In genomic region chr3:62197613-62198012, GRCh38 we compare ENCODE assay signal across 23 cellular contexts.
DNase-seq lines count a peak whose midpoint lies in the region; ATAC-seq, FAIRE-seq and TF ChIP-seq lines count a peak whose summit lies in the region.
"Had no signal": no experiment of that assay in that cellular context is flagged by ENCODE, and none has a peak within 500 bp of the region (broad histone marks: within the 10 kb centered on the region; RNA-seq: fewer than 3 reads in every experiment).

No MANE protein-coding gene starts in this region.

- no peaks in the 10 kb centered on the region for H3K9me2 ChIP-seq in GM23338 (ENCODE audit: insufficient read depth)

- in situ Hi-C loops in K562 (cut with MboI), result no loop called here

- no peaks in the 10 kb centered on the region for H3F3A ChIP-seq in GM23338 (replicated peaks; ENCODE audit: low read depth)

- POLR2A ChIA-PET in A549 (lab: Yijun Ruan, JAX), result no interaction called here
- POLR2A ChIA-PET in K562 (lab: Yijun Ruan, JAX), result interaction anchor here (0.5 kb wide), 1 partner anchor 1108 kb away, joined by 3 read pairs; no protein-coding TSS in a partner anchor

- intact Hi-C loops in K562 (cut with micrococcal nuclease), result no loop called here

- DNase-seq in A549 (ENCODE audit: low read depth in 1 of 2, low spot score in 1 of 2), result no peak
- no peak for DNase-seq in GM23338 (ENCODE audit: low spot score)
- DNase-seq in K562 (ENCODE audit: extremely low read depth in 1 of 4, low spot score in 3 of 4), result no peak
- no peak for DNase-seq in Ammon's horn (ENCODE audit: low spot score)
- DNase-seq in NCI-H1436 treated with DMSO at 0.1 percent for 48 hours (lab: John Stamatoyannopoulos, UW), result no peak
- DNase-seq in DMS114 treated with DMSO at 0.1 percent for 48 hours (lab: John Stamatoyannopoulos, UW; ENCODE audit: unreplicated experiment), result no peak
- DNase-seq: 8988T; AML-193; BE2C; C1 segment of cervical spinal cord; CD4-positive, alpha-beta memory T cell; CD4-positive, CD25-positive, alpha-beta regulatory T cell; CD8-positive, alpha-beta memory T cell; COR-L47; DMS 273 treated with DMSO at 0.1 percent for 48 hours; DMS79 treated with DMSO at 0.1 percent for 48 hours; GF-D8 had no signal

- H3K36me3 Mint-ChIP-seq in GM23338 (ENCODE audit: low read depth), result peaks cover 39% of the 10 kb centered on the region; the same call in 2 of the 3 replicates
- H3K36me3 Mint-ChIP-seq: CD14-positive monocyte; CD4-positive, alpha-beta memory T cell; CD4-positive, CD25-positive, alpha-beta regulatory T cell; CD8-positive, alpha-beta memory T cell had no signal

- no peak overlapping the region for H3K4me3 ChIP-seq in A549
- no peak overlapping the region for H3K4me3 ChIP-seq in GM23338
- H3K4me3 ChIP-seq in K562, result no peak overlapping the region
- H3K4me3 ChIP-seq: BLaER1 had no signal

- H3K9me3 Mint-ChIP-seq in GM23338, result no peaks in the 10 kb centered on the region
- H3K9me3 Mint-ChIP-seq: CD14-positive monocyte; CD4-positive, alpha-beta memory T cell; CD4-positive, CD25-positive, alpha-beta regulatory T cell; CD8-positive, alpha-beta memory T cell had no signal

- no peak for ATAC-seq in A549
- ATAC-seq in GM23338, result no peak
- no peak for ATAC-seq in K562

- 43% methylated on average over 4 of the region's 4 CpGs for whole genome bisulfite sequencing in A549 (ENCODE audit: missing lambda C conversion rate)
- 0% methylated on average over 2 of the region's 4 CpGs for WGBS in K562 (ENCODE audit: insufficient coverage, low coverage, missing lambda C conversion rate)

- TF ChIP-seq RAD21 in A549 (conservative IDR thresholded peaks at IDR 0.05 in 1 of 2, IDR thresholded peaks at IDR 0.05 in 1 of 2), result no peak
- TF ChIP-seq RAD21 in K562 (CRISPR knock-in tag; conservative IDR thresholded peaks at IDR 0.05 in 1 of 2, IDR thresholded peaks at IDR 0.05 in 1 of 2), result no peak

- CTCF ChIA-PET in A549 (lab: Yijun Ruan, JAX) (interaction anchor here (1.1 kb wide), 1 partner anchor 8 kb away, joined by 4 read pairs; no protein-coding TSS in a partner anchor), K562 (lab: Yijun Ruan, JAX; ENCODE audit: low intra/inter-chr PET ratio) (no interaction called here)

- no peaks in the 10 kb centered on the region for H3K79me2 ChIP-seq in GM23338 (replicated peaks; ENCODE audit: insufficient read depth)
- H3K79me2 ChIP-seq in K562 (ENCODE audit: control insufficient read depth, insufficient read depth, low read length), result no peaks in the 10 kb centered on the region

- FAIRE-seq in A549 (lab: Jason Lieb, UNC) (no peak), K562 (lab: Jason Lieb, UNC) (no peak)
- FAIRE-seq: A204.1, G401.6, GM12891, GM19239 had no signal

- BruUV-seq in K562 (replicated peaks; lab: Mats Ljungman, UMichigan), result no TSS peak

- H3K27me3 Mint-ChIP-seq in GM23338 (ENCODE audit: insufficient read depth, low read depth, poor library complexity), result no peaks in the 10 kb centered on the region
- H3K27me3 Mint-ChIP-seq: CD4-positive, CD25-positive, alpha-beta regulatory T cell had no signal

- H4K20me1 ChIP-seq in GM23338 (replicated peaks; ENCODE audit: insufficient read depth), result no peaks in the 10 kb centered on the region
- no peaks in the 10 kb centered on the region for H4K20me1 ChIP-seq in K562 (replicated peaks; ENCODE audit: control insufficient read depth, insufficient read depth, low read length)
- H4K20me1 ChIP-seq: BLaER1 had no signal

- TF ChIP-seq POLR2A in A549 (IDR thresholded peaks at IDR 0.05; ENCODE audit: low read length), result no peak
- no peak for TF ChIP-seq POLR2A in K562 (conservative IDR thresholded peaks at IDR 0.05)

- H3K4me2 ChIP-seq in A549 (no peak overlapping the region), GM23338 (no peak overlapping the region), K562 (ENCODE audit: insufficient read depth, low read length) (no peak overlapping the region)
- H3K4me2 ChIP-seq: BLaER1 had no signal

- no peak overlapping the region for H3K27ac Mint-ChIP-seq in GM23338
- H3K27ac Mint-ChIP-seq: CD14-positive monocyte; CD4-positive, alpha-beta memory T cell; CD4-positive, CD25-positive, alpha-beta regulatory T cell; CD8-positive, alpha-beta memory T cell had no signal

- peaks cover 10% of the 10 kb centered on the region; the same call in 2 of the 3 replicates for H3K4me1 Mint-ChIP-seq in GM23338
- H3K4me1 Mint-ChIP-seq: CD14-positive monocyte; CD4-positive, alpha-beta memory T cell; CD4-positive, CD25-positive, alpha-beta regulatory T cell; CD8-positive, alpha-beta memory T cell had no signal

- H3K4me1 ChIP-seq in A549 (no peaks in the 10 kb centered on the region), GM23338 (ENCODE audit: insufficient read depth) (no peaks in the 10 kb centered on the region), K562 (replicated peaks in 1 of 2; ENCODE audit: control insufficient read depth in 2 of 2, insufficient read depth in 2 of 2, low read length in 2 of 2) (no peaks in the 10 kb centered on the region)
- H3K4me1 ChIP-seq: BE2C, BLaER1 had no signal

- H3K9me1 ChIP-seq in K562 (ENCODE audit: control insufficient read depth, insufficient read depth, low read length), result no peaks in the 10 kb centered on the region

- H3K9ac ChIP-seq in K562 (ENCODE audit: insufficient read depth in 1 of 2, low read depth in 2 of 2, low read length in 2 of 2), result no peak overlapping the region
- H3K9ac ChIP-seq: BLaER1 had no signal

- TF ChIP-seq CTCF in A549 (IDR thresholded peaks at IDR 0.05) (no peak), GM23338 (conservative IDR thresholded peaks at IDR 0.05; ENCODE audit: low read depth in 2 of 2) (no peak), K562 (IDR thresholded peaks at IDR 0.05 in 2 of 3, conservative IDR thresholded peaks at IDR 0.05 in 1 of 3; ENCODE audit: insufficient read depth in 2 of 3, low read depth in 1 of 3, low read length in 3 of 3) (no peak)

- H3K27ac ChIP-seq in A549 (no peak overlapping the region), GM23338 (ENCODE audit: low read depth) (0 out of 2 replicates have a peak overlapping the region, but pooled peaks have one; percentile 32), K562 (ENCODE audit: extremely low read depth, low read depth, low read length) (no peak overlapping the region)
- H3K27ac ChIP-seq: BLaER1 had no signal

- TF ChIP-seq EP300 in A549 (IDR thresholded peaks at IDR 0.05), result no peak
- TF ChIP-seq EP300 in K562 (IDR thresholded peaks at IDR 0.05; ENCODE audit: low read length), result no peak

- H3K9me3 ChIP-seq in A549 (no peaks in the 10 kb centered on the region), K562 (replicated peaks; ENCODE audit: control insufficient read depth, insufficient read depth, low read depth, low read length) (no peaks in the 10 kb centered on the region)
- H3K9me3 ChIP-seq: BE2C, BLaER1 had no signal

- no peak overlapping the region for H2AFZ ChIP-seq in GM23338
- H2AFZ ChIP-seq in K562 (ENCODE audit: low read depth, low read length), result no peak overlapping the region

- H3K36me3 ChIP-seq in GM23338 (ENCODE audit: insufficient read depth) (no peaks in the 10 kb centered on the region; the same call in 1 of the 2 replicates), K562 (ENCODE audit: control insufficient read depth, insufficient read depth, low read length) (no peaks in the 10 kb centered on the region)
- H3K36me3 ChIP-seq: BE2C had no signal

- H3K27me3 ChIP-seq in GM23338 (ENCODE audit: insufficient read depth) (no peaks in the 10 kb centered on the region), K562 (ENCODE audit: control insufficient read depth in 2 of 2, insufficient read depth in 2 of 2, low read length in 2 of 2) (peaks cover 0 to 10% of the 10 kb centered on the region in 2 experiments; a peak in 2 of 5 replicates)
- H3K27me3 ChIP-seq: BE2C, BLaER1 had no signal

- H3K4me3 Mint-ChIP-seq in GM23338, result no peak overlapping the region
- H3K4me3 Mint-ChIP-seq: CD14-positive monocyte; CD4-positive, alpha-beta memory T cell; CD4-positive, CD25-positive, alpha-beta regulatory T cell; CD8-positive, alpha-beta memory T cell had no signal

TF ChIP-seq in A549, 52 proteins besides CTCF, POLR2A, EP300 and RAD21:
- TF ChIP-seq RFX5 (IDR thresholded peaks at IDR 0.05), result no peak
- TF ChIP-seq HDAC2 (IDR thresholded peaks at IDR 0.05), result no peak
- no peak for TF ChIP-seq ESRRA (IDR thresholded peaks at IDR 0.05; ENCODE audit: borderline replicate concordance, low read length)
- peak; percentile 20 for TF ChIP-seq MAFK (IDR thresholded peaks at IDR 0.05; ENCODE audit: partially characterized antibody)
- no peak for TF ChIP-seq FOSB (CRISPR knock-in tag; IDR thresholded peaks at IDR 0.05)

TF ChIP-seq in GM23338, 12 proteins besides CTCF, POLR2A, EP300 and RAD21 (continues in another document):
- TF ChIP-seq ETS1 (IDR thresholded peaks at IDR 0.05), result no peak

TF ChIP-seq in K562, 482 proteins besides CTCF, POLR2A, EP300 and RAD21:
- TF ChIP-seq ZNF586 (CRISPR knock-in tag; conservative IDR thresholded peaks at IDR 0.05) (no peak), ZNF316 (IDR thresholded peaks at IDR 0.05) (peak; percentile 32; the same call in 1 of the 2 replicates)
TF ChIP-seq in K562: peak in this region for 1.

Comparison
In these comparisons a context has a peak if more than half of its experiments do, and no peak if none do; other contexts are left out.
1. Of the 35 proteins assayed by ChIP-seq in both K562 and A549: peak only in K562: none; only in A549: MAFK; in both: none; in neither: 34.